17 cellular contexts compared by ENCODE assay signal in the genomic region with DNA sequence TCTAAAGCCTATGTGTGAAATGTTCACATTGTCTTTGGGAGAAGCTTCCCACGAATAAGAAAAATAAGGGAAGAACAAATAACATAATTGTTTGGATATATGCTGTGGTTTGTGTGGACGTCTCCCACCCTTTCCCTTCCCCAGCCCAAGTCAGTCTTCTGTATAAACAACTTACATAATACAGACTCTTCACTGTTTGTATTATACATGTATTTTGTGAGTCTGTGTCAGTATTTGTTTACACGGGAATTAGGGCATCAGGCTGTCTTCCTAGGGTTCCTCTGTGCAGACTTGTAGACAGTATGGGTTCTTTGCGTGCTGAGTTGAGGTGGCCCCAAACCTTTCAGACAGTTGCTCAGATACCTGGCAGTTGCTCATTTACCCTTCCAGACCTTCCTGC.
DNase-seq lines count a peak whose midpoint lies in the region; ATAC-seq and TF ChIP-seq lines count a peak whose summit lies in the region.
"Had no signal": no experiment of that assay in that cellular context is flagged by ENCODE, and none has a peak within 500 bp of the region (broad histone marks: within the 10 kb centered on the region; RNA-seq: fewer than 3 reads in every experiment).

No MANE protein-coding gene starts in this region.

- H3K79me1 ChIP-seq in mesenchymal stem cell (replicated peaks; ENCODE audit: low read length, poor library complexity, severe bottlenecking): peaks cover 18% of the 10 kb centered on the region

- no peak for TF ChIP-seq CTCF in HEK293 (tag by site-specific recombination; IDR thresholded peaks at IDR 0.05)

- no peaks in the 10 kb centered on the region for H3K9me3 ChIP-seq in HEK293 (ENCODE audit: control insufficient read depth, insufficient read depth, low read depth, low read length)
- H3K9me3 ChIP-seq in mesenchymal stem cell (ENCODE audit: control insufficient read depth, low read length): no peaks in the 10 kb centered on the region
- H3K9me3 ChIP-seq: HAP-1 had no signal

- no peak overlapping the region for H2BK15ac ChIP-seq in mesenchymal stem cell (ENCODE audit: low read depth, poor library complexity, severe bottlenecking)

- no peak overlapping the region for H2BK12ac ChIP-seq in mesenchymal stem cell (ENCODE audit: low read length in 2 of 2)

- no peak overlapping the region for H2AFZ ChIP-seq in mesenchymal stem cell (ENCODE audit: low read depth, low read length)

- no peak overlapping the region for H2BK120ac ChIP-seq in mesenchymal stem cell (ENCODE audit: low read depth, low read length)

- H2AK5ac ChIP-seq in mesenchymal stem cell (ENCODE audit: low read length, severe bottlenecking): no peak overlapping the region

- H3K36me3 ChIP-seq in HEK293 (ENCODE audit: control insufficient read depth in 2 of 2, insufficient read depth in 1 of 2, low read length in 2 of 2) (no peaks in the 10 kb centered on the region), mesenchymal stem cell (ENCODE audit: control insufficient read depth in 1 of 2, insufficient read depth in 2 of 2, low read depth in 1 of 2, low read length in 2 of 2) (no peaks in the 10 kb centered on the region)
- H3K36me3 ChIP-seq: HAP-1 had no signal

- H2BK5ac ChIP-seq in mesenchymal stem cell (ENCODE audit: low read depth, low read length, poor library complexity, severe bottlenecking): no peak overlapping the region

- DNase-seq in amniotic epithelial cell (ENCODE audit: low read depth) (peak; percentile 12), mesenchymal stem cell (peak; percentile 37), left cardiac atrium (no peak)
- DNase-seq in activated CD4-positive, alpha-beta T cell treated with anti-CD3 and anti-CD28 coated beads, Interleukin-2, amount 50 U/mL, for 4 hours: no peak
- DNase-seq: COR-L47, DMS153, KBM-7, NCI-H1417 treated with DMSO at 0.1 percent for 48 hours, NCI-H1930, NCI-H2171, NCI-H446, NCI-H774, Right ventricle myocardium superior had no signal

- H4K91ac ChIP-seq in mesenchymal stem cell (ENCODE audit: low read length): no peak overlapping the region

- H3K4ac ChIP-seq in mesenchymal stem cell (ENCODE audit: low read depth in 1 of 2, low read length in 2 of 2): no peak overlapping the region

- H3K23ac ChIP-seq in mesenchymal stem cell (ENCODE audit: low read length in 2 of 2): no peak overlapping the region

- intact Hi-C loops in left cardiac atrium (cut with DNase I): no loop called here

- CTCF ChIA-PET in HEK293 (lab: Yijun Ruan, JAX): interaction anchor here (0.6 kb wide), 1 partner anchor 11 kb away, joined by 5 read pairs; no protein-coding TSS in a partner anchor

- no peaks in the 10 kb centered on the region for H3K27me3 ChIP-seq in mesenchymal stem cell (ENCODE audit: control insufficient read depth in 1 of 2, insufficient read depth in 1 of 2, low read length in 2 of 2)

- POLR2A ChIA-PET in HEK293 (lab: Yijun Ruan, JAX): no interaction called here

- H3K4me3 ChIP-seq in HEK293 (ENCODE audit: low read depth, low read length) (no peak overlapping the region), mesenchymal stem cell (ENCODE audit: insufficient read depth in 1 of 2, low read depth in 1 of 2, low read length in 2 of 2) (no peak overlapping the region)
- H3K4me3 ChIP-seq: HAP-1 had no signal

- H3K4me2 ChIP-seq in mesenchymal stem cell (ENCODE audit: low read length, poor library complexity, severe bottlenecking): no peak overlapping the region

- 63% methylated on average over 3 of the region's 4 CpGs for WGBS in mesenchymal stem cell

- H3K4me1 ChIP-seq in HEK293 (ENCODE audit: control insufficient read depth, insufficient read depth, low read length) (peaks cover 24% of the 10 kb centered on the region), mesenchymal stem cell (ENCODE audit: control insufficient read depth, insufficient read depth, low read depth, low read length) (peaks cover 8% of the 10 kb centered on the region)
- H3K4me1 ChIP-seq: HAP-1 had no signal

- H3K14ac ChIP-seq in mesenchymal stem cell (ENCODE audit: low read length in 2 of 2): no peak overlapping the region

- H3K27ac ChIP-seq in HEK293 (ENCODE audit: extremely low read depth, low read depth, low read length) (no peak overlapping the region), mesenchymal stem cell (ENCODE audit: low read length, poor library complexity, severe bottlenecking) (no peak overlapping the region)

- no peak overlapping the region for H3K9ac ChIP-seq in mesenchymal stem cell (ENCODE audit: low read length)

- H3K18ac ChIP-seq in mesenchymal stem cell (ENCODE audit: low read depth in 1 of 2, low read length in 2 of 2): no peak overlapping the region

- no peak overlapping the region for H4K8ac ChIP-seq in mesenchymal stem cell (ENCODE audit: low read length)

- ATAC-seq in HG03095 (IDR thresholded peaks at IDR 0.05; ENCODE audit: unreplicated experiment) (no peak), left cardiac atrium (no peak), HG02973 (IDR thresholded peaks at IDR 0.05; ENCODE audit: unreplicated experiment) (no peak)

TF ChIP-seq in HEK293, 187 proteins besides CTCF, POLR2A, EP300 and RAD21:
- no peak for TF ChIP-seq ZNF19 (tag by site-specific recombination; IDR thresholded peaks at IDR 0.05; ENCODE audit: low read depth)
- no peak for TF ChIP-seq ZNF514 (tag by site-specific recombination; IDR thresholded peaks at IDR 0.05)
- no peak for TF ChIP-seq ZNF266 (tag by site-specific recombination; IDR thresholded peaks at IDR 0.05; ENCODE audit: low read depth)
- TF ChIP-seq, protein P1, sequence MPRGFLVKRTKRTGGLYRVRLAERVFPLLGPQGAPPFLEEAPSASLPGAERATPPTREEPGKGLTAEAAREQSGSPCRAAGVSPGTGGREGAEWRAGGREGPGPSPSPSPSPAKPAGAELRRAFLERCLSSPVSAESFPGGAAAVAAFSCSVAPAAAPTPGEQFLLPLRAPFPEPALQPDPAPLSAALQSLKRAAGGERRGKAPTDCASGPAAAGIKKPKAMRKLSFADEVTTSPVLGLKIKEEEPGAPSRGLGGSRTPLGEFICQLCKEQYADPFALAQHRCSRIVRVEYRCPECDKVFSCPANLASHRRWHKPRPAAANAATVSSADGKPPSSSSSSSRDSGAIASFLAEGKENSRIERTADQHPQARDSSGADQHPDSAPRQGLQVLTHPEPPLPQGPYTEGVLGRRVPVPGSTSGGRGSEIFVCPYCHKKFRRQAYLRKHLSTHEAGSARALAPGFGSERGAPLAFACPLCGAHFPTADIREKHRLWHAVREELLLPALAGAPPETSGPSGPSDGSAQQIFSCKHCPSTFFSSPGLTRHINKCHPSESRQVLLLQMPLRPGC (tag by site-specific recombination; IDR thresholded peaks at IDR 0.05): no peak
- TF ChIP-seq FEZF1 (tag by site-specific recombination; IDR thresholded peaks at IDR 0.05): peak; percentile 73
- TF ChIP-seq, protein P2, sequence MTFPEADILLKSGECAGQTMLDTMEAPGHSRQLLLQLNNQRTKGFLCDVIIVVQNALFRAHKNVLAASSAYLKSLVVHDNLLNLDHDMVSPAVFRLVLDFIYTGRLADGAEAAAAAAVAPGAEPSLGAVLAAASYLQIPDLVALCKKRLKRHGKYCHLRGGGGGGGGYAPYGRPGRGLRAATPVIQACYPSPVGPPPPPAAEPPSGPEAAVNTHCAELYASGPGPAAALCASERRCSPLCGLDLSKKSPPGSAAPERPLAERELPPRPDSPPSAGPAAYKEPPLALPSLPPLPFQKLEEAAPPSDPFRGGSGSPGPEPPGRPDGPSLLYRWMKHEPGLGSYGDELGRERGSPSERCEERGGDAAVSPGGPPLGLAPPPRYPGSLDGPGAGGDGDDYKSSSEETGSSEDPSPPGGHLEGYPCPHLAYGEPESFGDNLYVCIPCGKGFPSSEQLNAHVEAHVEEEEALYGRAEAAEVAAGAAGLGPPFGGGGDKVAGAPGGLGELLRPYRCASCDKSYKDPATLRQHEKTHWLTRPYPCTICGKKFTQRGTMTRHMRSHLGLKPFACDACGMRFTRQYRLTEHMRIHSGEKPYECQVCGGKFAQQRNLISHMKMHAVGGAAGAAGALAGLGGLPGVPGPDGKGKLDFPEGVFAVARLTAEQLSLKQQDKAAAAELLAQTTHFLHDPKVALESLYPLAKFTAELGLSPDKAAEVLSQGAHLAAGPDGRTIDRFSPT (tag by site-specific recombination; IDR thresholded peaks at IDR 0.05): no peak
- no peak for TF ChIP-seq ZNF626 (tag by site-specific recombination; IDR thresholded peaks at IDR 0.05)

Comparison
In these comparisons a context has a peak if more than half of its experiments do, and no peak if none do; other contexts are left out.
1. DNase-seq: peak in amniotic epithelial cell (single experiment) and mesenchymal stem cell (single experiment); none in left cardiac atrium (single experiment) and activated CD4-positive, alpha-beta T cell treated with anti-CD3 and anti-CD28 coated beads, Interleukin-2, amount 50 U/mL, for 4 hours (0 of 2).